8 cellular contexts compared by ENCODE assay signal in genomic region chr10:50421026-50421719, GRCh38.
DNase-seq lines count a peak whose midpoint lies in the region; ATAC-seq and TF ChIP-seq lines count a peak whose summit lies in the region.

No MANE protein-coding gene starts in this region.

- H3K36me3 ChIP-seq in Caco-2 (ENCODE audit: control insufficient read depth, insufficient read depth, low read length): no peaks in the 10 kb centered on the region

- no peaks in the 10 kb centered on the region for H3K9me3 ChIP-seq in Caco-2

- ATAC-seq in GM18909 (IDR thresholded peaks at IDR 0.05; ENCODE audit: poor library complexity, unreplicated experiment) (peak; percentile 34), HG03439 (IDR thresholded peaks at IDR 0.05; ENCODE audit: unreplicated experiment) (peak; percentile 36), HG02973 (IDR thresholded peaks at IDR 0.05; ENCODE audit: unreplicated experiment) (no peak)
- ATAC-seq in natural killer cell treated with Interleukin-12 subunit alpha and Interleukin-12 subunit beta and Interleukin-15 and Interleukin-18, amount 100 ng/mL, for 72 hours: no peak

- H3K4me1 ChIP-seq in Caco-2: peaks cover 17% of the 10 kb centered on the region

- CTCF ChIA-PET in Caco-2 (lab: Charles Lee): interaction anchor here (2.4 kb wide), 1 partner anchor 53 kb away, joined by 9 read pairs; no protein-coding TSS in a partner anchor

- intact Hi-C loops in Caco-2 (cut with micrococcal nuclease; ENCODE audit: unreplicated experiment): loop anchor here (1.0 kb wide), 1 partner anchor 54 kb away; no protein-coding TSS in a partner anchor

- POLR2A ChIA-PET in Caco-2 (lab: Charles Lee): no interaction called here

- peak overlapping the region; percentile 2 for H3K27ac Mint-ChIP-seq in Caco-2 (ENCODE audit: unreplicated experiment)
- H3K27ac Mint-ChIP-seq in T-helper 2 cell treated with Interferon-gamma antibody and Interleukin-4, amounts not matched to agents 5 μg/mL and 100 μg/mL, for 36 hours: peak overlapping the region; percentile 4
- H3K27ac Mint-ChIP-seq in natural killer cell treated with Interleukin-12 subunit alpha and Interleukin-12 subunit beta and Interleukin-15 and Interleukin-18, amount 100 ng/mL, for 72 hours: peak overlapping the region; percentile 3 to 13

- H3K9me3 Mint-ChIP-seq in Caco-2 (ENCODE audit: unreplicated experiment): no peaks in the 10 kb centered on the region
- H3K9me3 Mint-ChIP-seq in T-helper 2 cell treated with Interferon-gamma antibody and Interleukin-4, amounts not matched to agents 5 μg/mL and 100 μg/mL, for 36 hours: no peaks in the 10 kb centered on the region
- no peaks in the 10 kb centered on the region for H3K9me3 Mint-ChIP-seq in natural killer cell treated with Interleukin-12 subunit alpha and Interleukin-12 subunit beta and Interleukin-15 and Interleukin-18, amount 100 ng/mL, for 72 hours

- no peaks in the 10 kb centered on the region for H3K27me3 ChIP-seq in Caco-2 (replicated peaks; ENCODE audit: control insufficient read depth, insufficient read depth, low read length)

- no TSS peak for BruUV-seq in Caco-2 (replicated peaks; lab: Mats Ljungman, UMichigan)

- no peaks in the 10 kb centered on the region for H3K27me3 Mint-ChIP-seq in Caco-2 (ENCODE audit: insufficient read depth, unreplicated experiment)
- peaks cover 3% of the 10 kb centered on the region for H3K27me3 Mint-ChIP-seq in T-helper 2 cell treated with Interferon-gamma antibody and Interleukin-4, amounts not matched to agents 5 μg/mL and 100 μg/mL, for 36 hours (ENCODE audit: low read depth)
- no peaks in the 10 kb centered on the region for H3K27me3 Mint-ChIP-seq in natural killer cell treated with Interleukin-12 subunit alpha and Interleukin-12 subunit beta and Interleukin-15 and Interleukin-18, amount 100 ng/mL, for 72 hours

- no peak overlapping the region for H3K4me3 ChIP-seq in Caco-2 (ENCODE audit: low read depth, low read length)

- H3K36me3 Mint-ChIP-seq in Caco-2 (ENCODE audit: insufficient read depth, unreplicated experiment): peaks cover 6% of the 10 kb centered on the region
- H3K36me3 Mint-ChIP-seq in T-helper 2 cell treated with Interferon-gamma antibody and Interleukin-4, amounts not matched to agents 5 μg/mL and 100 μg/mL, for 36 hours (ENCODE audit: low read depth): peaks cover 5% of the 10 kb centered on the region
- no peaks in the 10 kb centered on the region for H3K36me3 Mint-ChIP-seq in natural killer cell treated with Interleukin-12 subunit alpha and Interleukin-12 subunit beta and Interleukin-15 and Interleukin-18, amount 100 ng/mL, for 72 hours

- H3K4me1 Mint-ChIP-seq in Caco-2 (ENCODE audit: low read depth, unreplicated experiment): peaks cover 24% of the 10 kb centered on the region
- H3K4me1 Mint-ChIP-seq in T-helper 2 cell treated with Interferon-gamma antibody and Interleukin-4, amounts not matched to agents 5 μg/mL and 100 μg/mL, for 36 hours (ENCODE audit: low read depth): peaks cover 34% of the 10 kb centered on the region
- H3K4me1 Mint-ChIP-seq in natural killer cell treated with Interleukin-12 subunit alpha and Interleukin-12 subunit beta and Interleukin-15 and Interleukin-18, amount 100 ng/mL, for 72 hours (ENCODE audit: low read depth in 2 of 2): peaks cover 31 to 45% of the 10 kb centered on the region in 2 donors

- TF ChIP-seq CTCF in Caco-2 (IDR thresholded peaks at IDR 0.05; ENCODE audit: insufficient read depth in 1 of 2, low read depth in 1 of 2, low read length in 1 of 2, severe bottlenecking in 1 of 2, unreplicated experiment in 1 of 2): peak; percentile 92

- no peak for TF ChIP-seq POLR2A in erythroblast (IDR thresholded peaks at IDR 0.05; ENCODE audit: low read length)

- DNase-seq in Caco-2 (peak; percentile 68 to 76), erythroblast (lab: John Stamatoyannopoulos, UW) (peak; percentile 64 to 79), NCI-H1048 (lab: John Stamatoyannopoulos, UW) (no peak)
- peak; percentile 27 for DNase-seq in T-helper 2 cell treated with Interferon-gamma antibody and Interleukin-4, amounts not matched to agents 5 μg/mL and 100 μg/mL, for 36 hours (ENCODE audit: low spot score)
- DNase-seq in natural killer cell treated with Interleukin-12 subunit alpha and Interleukin-12 subunit beta and Interleukin-15 and Interleukin-18, amount 100 ng/mL, for 72 hours (ENCODE audit: low spot score): no peak

- no peak overlapping the region for H3K4me3 Mint-ChIP-seq in Caco-2 (ENCODE audit: unreplicated experiment)
- H3K4me3 Mint-ChIP-seq in T-helper 2 cell treated with Interferon-gamma antibody and Interleukin-4, amounts not matched to agents 5 μg/mL and 100 μg/mL, for 36 hours: no peak overlapping the region
- no peak overlapping the region for H3K4me3 Mint-ChIP-seq in natural killer cell treated with Interleukin-12 subunit alpha and Interleukin-12 subunit beta and Interleukin-15 and Interleukin-18, amount 100 ng/mL, for 72 hours

Comparison
In these comparisons a context has a peak if more than half of its experiments do, and no peak if none do; other contexts are left out.
1. DNase-seq: peak in Caco-2 (2 of 2), T-helper 2 cell treated with Interferon-gamma antibody and Interleukin-4, amounts not matched to agents 5 μg/mL and 100 μg/mL, for 36 hours (single experiment) and erythroblast (2 of 2); none in natural killer cell treated with Interleukin-12 subunit alpha and Interleukin-12 subunit beta and Interleukin-15 and Interleukin-18, amount 100 ng/mL, for 72 hours (single experiment) and NCI-H1048 (single experiment).
2. ATAC-seq: peak in GM18909 (single experiment) and HG03439 (single experiment); none in natural killer cell treated with Interleukin-12 subunit alpha and Interleukin-12 subunit beta and Interleukin-15 and Interleukin-18, amount 100 ng/mL, for 72 hours (0 of 2) and HG02973 (single experiment).
3. Peak in every context shown above with its lines, with median percentiles within 50 percentile points of each other: H3K27ac Mint-ChIP-seq.